8 cellular contexts compared by ENCODE assay signal in genomic region chr9:123268240-123268949, GRCh38. TPM values are rescaled to one million over a fixed set of nuclear protein-coding genes. Genes with fewer than 3 reads are reported as not detected.
DNase-seq lines count a peak whose midpoint lies in the region; ATAC-seq and TF ChIP-seq lines count a peak whose summit lies in the region.

Gene STRBP (minus strand): TSS chr9:123268586. CDS start chr9:123184134, 84,452 bp downstream.

- 1% methylated on average over 116 of the region's 116 CpGs for WGBS in right cardiac atrium

- H3K36me3 Mint-ChIP-seq in T-helper 1 cell treated with Interleukin-12 subunit alpha and Interleukin-12 subunit beta and Interleukin-4 antibody, amounts not matched to agents 30 μg/mL and 1 μg/mL, for 36 hours (ENCODE audit: low read depth), result no peaks in the 10 kb centered on the region

- peak within 1 kb of the TSS; percentile 82 for H3K4me3 Mint-ChIP-seq in T-helper 1 cell treated with Interleukin-12 subunit alpha and Interleukin-12 subunit beta and Interleukin-4 antibody, amounts not matched to agents 30 μg/mL and 1 μg/mL, for 36 hours

- H3K4me3 ChIP-seq in right cardiac atrium (ENCODE audit: low read length) (peak within 1 kb of the TSS; percentile 68), vagina (peak within 1 kb of the TSS; percentile 74 to 78)

- DNase-seq in NCI-H146 (lab: John Stamatoyannopoulos, UW), result peak; percentile 86
- DNase-seq in amygdala (lab: John Stamatoyannopoulos, UW), result peak in 55 of 56 donors; percentile 38 to 93 (median 79)
- DNase-seq in right cardiac atrium, result peak; percentile 90 to 97 (median 97)
- peak; percentile 90 for DNase-seq in putamen (ENCODE audit: low spot score)
- DNase-seq in vagina (ENCODE audit: extremely low spot score in 2 of 2), result no peak

- no peak for TF ChIP-seq POLR2A in vagina (IDR thresholded peaks at IDR 0.05)

- no peak for TF ChIP-seq CTCF in vagina (IDR thresholded peaks at IDR 0.05)

- H3K9me3 ChIP-seq in right cardiac atrium (ENCODE audit: control insufficient read depth, low read length), result no peaks in the 10 kb centered on the region
- no peaks in the 10 kb centered on the region for H3K9me3 ChIP-seq in vagina

- H3K36me3 ChIP-seq in vagina, result no peaks in the 10 kb centered on the region

- H3K4me1 ChIP-seq in right cardiac atrium (ENCODE audit: control insufficient read depth, insufficient read depth, low read length) (peaks cover 4% of the 10 kb centered on the region), vagina (peaks cover 15% of the 10 kb centered on the region)

- peaks cover 24% of the 10 kb centered on the region for H3K27me3 Mint-ChIP-seq in T-helper 1 cell treated with Interleukin-12 subunit alpha and Interleukin-12 subunit beta and Interleukin-4 antibody, amounts not matched to agents 30 μg/mL and 1 μg/mL, for 36 hours (ENCODE audit: low read depth)

- H3K27ac ChIP-seq in right cardiac atrium (ENCODE audit: low read length), result peak within 1 kb of the TSS; percentile 49
- H3K27ac ChIP-seq in vagina, result peak within 1 kb of the TSS; percentile 31

- H3K4me1 Mint-ChIP-seq in T-helper 1 cell treated with Interleukin-12 subunit alpha and Interleukin-12 subunit beta and Interleukin-4 antibody, amounts not matched to agents 30 μg/mL and 1 μg/mL, for 36 hours (ENCODE audit: low read depth), result peaks cover 17% of the 10 kb centered on the region

- ATAC-seq in GM18498 (IDR thresholded peaks at IDR 0.05; ENCODE audit: unreplicated experiment), result peak; percentile 94
- ATAC-seq in HG02884 (IDR thresholded peaks at IDR 0.05; ENCODE audit: unreplicated experiment), result peak; percentile 78
- peak; percentile 97 for ATAC-seq in right cardiac atrium

- no peaks in the 10 kb centered on the region for H3K9me3 Mint-ChIP-seq in T-helper 1 cell treated with Interleukin-12 subunit alpha and Interleukin-12 subunit beta and Interleukin-4 antibody, amounts not matched to agents 30 μg/mL and 1 μg/mL, for 36 hours

- intact Hi-C loops in right cardiac atrium (cut with DNase I), result loop anchor here in 1 of 4 donors (5.0 kb wide), 1 partner anchor 74 kb away; no protein-coding TSS in a partner anchor
- intact Hi-C loops in vagina (cut with DNase I), result no loop called here

- H3K27me3 ChIP-seq in right cardiac atrium (ENCODE audit: control insufficient read depth, insufficient read depth) (no peaks in the 10 kb centered on the region), vagina (no peaks in the 10 kb centered on the region)

- peak within 1 kb of the TSS; percentile 66 for H3K27ac Mint-ChIP-seq in T-helper 1 cell treated with Interleukin-12 subunit alpha and Interleukin-12 subunit beta and Interleukin-4 antibody, amounts not matched to agents 30 μg/mL and 1 μg/mL, for 36 hours

RNA-seq across cellular contexts. Expression of gene STRBP, which starts in this region (rescaled TPM):
- 10 to 100 TPM; 18.2 to 26.8 (median 22.8) TPM for total RNA-seq in right cardiac atrium
- 9.8 TPM for polyA plus RNA-seq in right cardiac atrium
- total RNA-seq in vagina, result 9.1 TPM

Comparison
In these comparisons a context has a peak if more than half of its experiments do, and no peak if none do; other contexts are left out.
1. DNase-seq: peak in NCI-H146 (single experiment), amygdala (55 of 56), right cardiac atrium (3 of 3) and putamen (single experiment); none in vagina (0 of 2).
2. Peak in every context shown above with its lines, with median percentiles within 50 percentile points of each other: ATAC-seq.